ENCODE assay signal across 9 cellular contexts in the genomic region with DNA sequence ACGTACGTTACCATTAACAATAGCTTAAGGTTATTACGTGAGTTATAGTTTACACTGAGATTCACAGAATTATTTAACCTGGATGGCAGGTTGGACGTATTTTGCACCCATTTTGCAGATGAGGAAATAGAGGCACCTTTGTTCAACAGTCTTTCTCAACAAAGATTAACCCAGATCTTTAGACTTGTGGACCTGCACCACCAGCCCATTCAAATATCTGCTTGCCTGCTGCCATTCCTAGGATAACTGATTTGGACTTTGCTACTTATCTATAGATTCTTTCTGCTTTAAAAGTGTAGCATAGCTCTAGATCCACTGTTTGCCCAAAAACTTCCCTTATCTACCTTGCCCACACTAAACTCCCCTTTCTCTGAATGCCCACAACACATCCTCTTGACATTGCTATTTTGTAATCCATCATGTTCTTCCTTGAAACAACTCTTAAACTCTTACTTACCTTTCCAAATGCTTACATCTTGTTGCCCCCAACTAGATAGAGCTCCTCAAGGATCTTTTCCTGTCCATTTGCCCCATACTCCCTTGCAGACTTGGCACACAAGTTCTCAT. TPM values are rescaled to one million over a fixed set of nuclear protein-coding genes. Genes with fewer than 3 reads are reported as not detected.
DNase-seq lines count a peak whose midpoint lies in the region; ATAC-seq and TF ChIP-seq lines count a peak whose summit lies in the region.
"Had no signal": no experiment of that assay in that cellular context is flagged by ENCODE, and none has a peak within 500 bp of the region (broad histone marks: within the 10 kb centered on the region; RNA-seq: fewer than 3 reads in every experiment).

No MANE protein-coding gene starts in this region.

- H3K9me3 ChIP-seq in RWPE2 (ENCODE audit: severe bottlenecking) (no peaks in the 10 kb centered on the region), colonic mucosa (no peaks in the 10 kb centered on the region), suprapubic skin (no peaks in the 10 kb centered on the region), testis (no peaks in the 10 kb centered on the region)
- H3K9me3 ChIP-seq: left ventricle myocardium inferior had no signal

- peak overlapping the region; percentile 92 for H3K27ac Mint-ChIP-seq in activated CD8-positive, alpha-beta memory T cell treated with anti-CD3 and anti-CD28 coated beads, Interleukin-2, amount 10 ng/mL, durations not matched to agents 7 days and 5 days

- H3K4me1 ChIP-seq in RWPE2 (ENCODE audit: insufficient read depth, poor library complexity, severe bottlenecking) (peaks cover 52% of the 10 kb centered on the region), colonic mucosa (no peaks in the 10 kb centered on the region), suprapubic skin (peaks cover 34% of the 10 kb centered on the region), testis (peaks cover 7% of the 10 kb centered on the region)

- H3K27me3 Mint-ChIP-seq in activated CD8-positive, alpha-beta memory T cell treated with anti-CD3 and anti-CD28 coated beads, Interleukin-2, amount 10 ng/mL, durations not matched to agents 7 days and 5 days: no peaks in the 10 kb centered on the region

- no peak for DNase-seq in activated CD8-positive, alpha-beta memory T cell treated with anti-CD3 and anti-CD28 coated beads, Interleukin-2, amount 10 ng/mL, durations not matched to agents 7 days and 5 days
- DNase-seq in activated CD8-positive, alpha-beta memory T cell treated with anti-CD3 and anti-CD28 coated beads for 24 hours: no peak
- DNase-seq in RWPE2 (ENCODE audit: low spot score) (no peak), colonic mucosa (no peak), suprapubic skin (ENCODE audit: low spot score in 2 of 2) (no peak), testis (no peak), DMS79 treated with DMSO at 0.1 percent for 48 hours (lab: John Stamatoyannopoulos, UW) (no peak), GM03348 (ENCODE audit: low spot score) (no peak)

- no peak for ATAC-seq in activated CD8-positive, alpha-beta memory T cell treated with anti-CD3 and anti-CD28 coated beads, Interleukin-2, amount 10 ng/mL, durations not matched to agents 7 days and 5 days
- ATAC-seq in RWPE2 (ENCODE audit: low read depth): no peak

- peak overlapping the region; percentile 93 for H3K27ac ChIP-seq in RWPE2 (ENCODE audit: poor library complexity, severe bottlenecking)
- H3K27ac ChIP-seq in colonic mucosa: peak overlapping the region; percentile 46
- peak overlapping the region; percentile 69 for H3K27ac ChIP-seq in suprapubic skin
- no peak overlapping the region for H3K27ac ChIP-seq in testis
- H3K27ac ChIP-seq: left ventricle myocardium inferior had no signal

- H3K36me3 ChIP-seq in RWPE2 (ENCODE audit: low read depth) (no peaks in the 10 kb centered on the region), colonic mucosa (no peaks in the 10 kb centered on the region), suprapubic skin (no peaks in the 10 kb centered on the region), testis (ENCODE audit: low read depth, missing control alignments) (no peaks in the 10 kb centered on the region)
- H3K36me3 ChIP-seq: left ventricle myocardium inferior had no signal

- WGBS in suprapubic skin: 95% methylated on average over 4 of the region's 4 CpGs
- WGBS in testis, 2 donors: 93 to 96% methylated on average over 4 of the region's 4 CpGs

- H3K9me3 Mint-ChIP-seq in activated CD8-positive, alpha-beta memory T cell treated with anti-CD3 and anti-CD28 coated beads, Interleukin-2, amount 10 ng/mL, durations not matched to agents 7 days and 5 days (ENCODE audit: low read depth): peaks cover 5% of the 10 kb centered on the region

- H3K9ac ChIP-seq in colonic mucosa (ENCODE audit: low read depth in 2 of 2, low read length in 2 of 2): no peak overlapping the region

- peak overlapping the region; percentile 43 for H3K4me3 Mint-ChIP-seq in activated CD8-positive, alpha-beta memory T cell treated with anti-CD3 and anti-CD28 coated beads, Interleukin-2, amount 10 ng/mL, durations not matched to agents 7 days and 5 days

- TF ChIP-seq POLR2A in suprapubic skin (IDR thresholded peaks at IDR 0.05) (no peak), testis (IDR thresholded peaks at IDR 0.05) (no peak)

- peaks cover 36% of the 10 kb centered on the region for H3K4me1 Mint-ChIP-seq in activated CD8-positive, alpha-beta memory T cell treated with anti-CD3 and anti-CD28 coated beads, Interleukin-2, amount 10 ng/mL, durations not matched to agents 7 days and 5 days

- no peak for TF ChIP-seq EP300 in suprapubic skin (IDR thresholded peaks at IDR 0.05)

- H3K27me3 ChIP-seq in RWPE2 (ENCODE audit: insufficient read depth, poor library complexity, severe bottlenecking): no peaks in the 10 kb centered on the region
- no peaks in the 10 kb centered on the region for H3K27me3 ChIP-seq in colonic mucosa
- no peaks in the 10 kb centered on the region for H3K27me3 ChIP-seq in suprapubic skin
- H3K27me3 ChIP-seq in testis: no peaks in the 10 kb centered on the region

- no peak for TF ChIP-seq CTCF in RWPE2 (IDR thresholded peaks at IDR 0.05; ENCODE audit: poor library complexity, severe bottlenecking)
- no peak for TF ChIP-seq CTCF in colonic mucosa (IDR thresholded peaks at IDR 0.05)
- no peak for TF ChIP-seq CTCF in suprapubic skin (IDR thresholded peaks at IDR 0.05)
- TF ChIP-seq CTCF in testis (IDR thresholded peaks at IDR 0.05): no peak

- peaks cover 5% of the 10 kb centered on the region for H3K36me3 Mint-ChIP-seq in activated CD8-positive, alpha-beta memory T cell treated with anti-CD3 and anti-CD28 coated beads, Interleukin-2, amount 10 ng/mL, durations not matched to agents 7 days and 5 days

- intact Hi-C loops in colonic mucosa (cut with DNase I): no loop called here
- intact Hi-C loops in testis (cut with DNase I; ENCODE audit: low total_unique reads): no loop called here

- H3K4me3 ChIP-seq in RWPE2 (ENCODE audit: severe bottlenecking): no peak overlapping the region
- H3K4me3 ChIP-seq in colonic mucosa: no peak overlapping the region
- H3K4me3 ChIP-seq in suprapubic skin: no peak overlapping the region
- H3K4me3 ChIP-seq in testis: no peak overlapping the region
- H3K4me3 ChIP-seq: left ventricle myocardium inferior had no signal

- CTCF ChIA-PET in activated CD8-positive, alpha-beta memory T cell treated with anti-CD3 and anti-CD28 coated beads, Interleukin-2, amount 10 ng/mL, durations not matched to agents 7 days and 5 days (lab: Charles Lee): interaction anchor here (1.0 to 4.3 kb wide), 12 partner anchors 9 to 165 kb away, joined by 3 to 32 read pairs (median 5); a partner anchor contains a TSS

RNA-seq across cellular contexts. Expression of a gene that starts 56.4 kb away (rescaled TPM):
- total RNA-seq in activated CD8-positive, alpha-beta memory T cell treated with anti-CD3 and anti-CD28 coated beads, Interleukin-2, amount 10 ng/mL, durations not matched to agents 7 days and 5 days: 100 to 1,000 TPM in 1 of 2 experiments, 10 to 100 TPM in 1; 86.7 to 225 TPM
- total RNA-seq in colonic mucosa (10 to 100 TPM; 18.1 to 46.3 TPM), suprapubic skin (100 to 1,000 TPM in 3 of 4 donors, 10 to 100 TPM in 1; 64.1 to 146 (median 111) TPM), testis (10 to 100 TPM; 12.6 to 15.2 TPM)
- 25.1 TPM for polyA plus RNA-seq in testis (ENCODE audit: insufficient read depth, low read depth, low replicate concordance)

Comparison
In these comparisons a context has a peak if more than half of its experiments do, and no peak if none do; other contexts are left out.
1. H3K27ac ChIP-seq: peak in RWPE2 (single experiment), colonic mucosa (single experiment) and suprapubic skin (single experiment); none in testis (0 of 2).